8 cellular contexts compared by ENCODE assay signal in the genomic region with DNA sequence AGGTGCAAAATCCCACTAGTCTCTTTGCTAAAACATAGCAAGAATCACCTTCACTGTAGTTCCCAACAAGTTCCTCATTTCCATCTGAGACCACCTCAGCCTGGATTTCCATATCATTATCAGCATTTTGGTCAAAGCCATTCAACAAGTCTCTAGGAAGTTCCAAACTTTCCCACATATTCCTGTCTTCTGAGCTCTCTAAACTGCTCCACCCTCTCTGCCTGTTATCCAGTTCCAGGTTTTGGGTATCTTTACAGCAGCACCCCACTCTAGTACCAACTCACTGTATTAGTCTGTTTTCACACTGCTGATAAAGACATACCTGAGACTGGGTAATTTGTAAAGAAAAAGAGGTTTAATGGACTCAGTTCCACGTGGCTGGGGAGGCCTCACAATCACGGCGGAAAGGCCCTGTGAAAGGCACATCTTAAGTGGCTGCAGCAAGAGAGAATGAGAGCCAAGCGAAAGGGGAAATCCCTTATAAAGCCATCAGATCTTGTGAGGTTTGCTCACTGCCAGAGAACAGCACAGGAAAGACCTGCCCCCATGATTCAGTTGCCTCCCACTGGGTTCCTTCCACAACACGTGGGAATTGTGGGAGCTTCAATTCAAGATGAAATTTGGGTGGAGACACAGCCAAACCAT.
DNase-seq lines count a peak whose midpoint lies in the region; ATAC-seq and TF ChIP-seq lines count a peak whose summit lies in the region.
"Not testable (repeated sequence)": the region's sequence is repeated elsewhere in the genome, so short reads cannot be mapped to it uniquely, and the experiment has no call there.

No MANE protein-coding gene starts in this region.

- DNase-seq in A673 (ENCODE audit: low spot score) (peak; percentile 62), globus pallidus (ENCODE audit: low spot score) (peak; percentile 11)
- DNase-seq in H9; T-cell; progenitor cell of endocrine pancreas (ENCODE audit: low spot score, unreplicated experiment): not testable (repeated sequence)

- not testable (repeated sequence) for H4K5ac ChIP-seq in H9 (ENCODE audit: insufficient read length, low read depth, low read length)

- H3K9ac ChIP-seq in H9 (ENCODE audit: extremely low read depth, insufficient read length, low read length): not testable (repeated sequence)

- H3K56ac ChIP-seq in H9 (ENCODE audit: insufficient read length, low read depth, low read length): not testable (repeated sequence)

- not testable (repeated sequence) for H4K8ac ChIP-seq in H9 (replicated peaks; ENCODE audit: insufficient read length, low read depth, low read length)

- not testable (repeated sequence) for H3K18ac ChIP-seq in H9 (ENCODE audit: insufficient read length, low read depth, low read length)

- not testable (repeated sequence) for H2AFZ ChIP-seq in H9 (ENCODE audit: low read length)

- H3K4me1 Mint-ChIP-seq in H9 (peaks cover 27% of the 10 kb centered on the region in 2 experiments), T-cell (peaks cover 18 to 20% (median 19%) of the 10 kb centered on the region in 3 donors)
- H3K4me1 Mint-ChIP-seq in activated T-helper 17 cell treated with anti-CD3 and anti-CD28 coated beads, Interleukin-2, amount 50 U/mL, for 72 hours: peaks cover 17% of the 10 kb centered on the region
- not testable (repeated sequence) for H3K4me1 Mint-ChIP-seq in progenitor cell of endocrine pancreas (ENCODE audit: low read depth)

- H3K9me3 Mint-ChIP-seq in H9; T-cell; activated T-helper 17 cell treated with anti-CD3 and anti-CD28 coated beads, Interleukin-2, amount 50 U/mL, for 72 hours; progenitor cell of endocrine pancreas (ENCODE audit: low read depth): not testable (repeated sequence)

- not testable (repeated sequence) for H2BK20ac ChIP-seq in H9 (ENCODE audit: low read depth, low read length, poor library complexity, severe bottlenecking)

- not testable (repeated sequence) for H2BK120ac ChIP-seq in H9 (ENCODE audit: low read depth, low read length, poor library complexity, severe bottlenecking)

- not testable (repeated sequence) for H3K27me3 Mint-ChIP-seq in H9 (ENCODE audit: low read depth); T-cell; activated T-helper 17 cell treated with anti-CD3 and anti-CD28 coated beads, Interleukin-2, amount 50 U/mL, for 72 hours; progenitor cell of endocrine pancreas

- H3K27me3 ChIP-seq in A673 (replicated peaks; ENCODE audit: insufficient read depth, low read depth, low read length, poor library complexity); H9 (ENCODE audit: insufficient read depth, low read length): not testable (repeated sequence)

- not testable (repeated sequence) for H2AK5ac ChIP-seq in H9 (ENCODE audit: insufficient read length, low read length)

- H4K91ac ChIP-seq in H9 (ENCODE audit: insufficient read length, low read depth, low read length): not testable (repeated sequence)

- not testable (repeated sequence) for H3K79me1 ChIP-seq in H9 (ENCODE audit: insufficient read depth, low read depth, low read length, poor library complexity, severe bottlenecking)

- POLR2A ChIA-PET in A673 (lab: Charles Lee; ENCODE audit: low non-redundant PET): not testable (repeated sequence)
- POLR2A ChIA-PET in T-cell (lab: Charles Lee): interaction anchor here in 1 of 2 donors (0.5 kb wide), 1 partner anchor 671 kb away, joined by 3 read pairs; no protein-coding TSS in a partner anchor

- H3K4me3 Mint-ChIP-seq in H9; T-cell; progenitor cell of endocrine pancreas (ENCODE audit: low read depth): not testable (repeated sequence)
- peak overlapping the region; percentile 51 for H3K4me3 Mint-ChIP-seq in activated T-helper 17 cell treated with anti-CD3 and anti-CD28 coated beads, Interleukin-2, amount 50 U/mL, for 72 hours

- not testable (repeated sequence) for TF ChIP-seq CTCF in A673 (conservative IDR thresholded peaks at IDR 0.05; ENCODE audit: low read depth, low read length); H9 (conservative IDR thresholded peaks at IDR 0.05); progenitor cell of endocrine pancreas (IDR thresholded peaks at IDR 0.05; ENCODE audit: unreplicated experiment)

- intact Hi-C loops in A673 (cut with micrococcal nuclease; ENCODE audit: unreplicated experiment): not testable (repeated sequence)

- no CpG with 5 or more reads among the region's 5 CpGs for WGBS in H9 (ENCODE audit: extremely low coverage, insufficient read length, low lambda C conversion rate)

- not testable (repeated sequence) for H2BK15ac ChIP-seq in H9 (ENCODE audit: low read depth, low read length)

- CTCF ChIA-PET in A673 (lab: Charles Lee): not testable (repeated sequence)
- CTCF ChIA-PET in T-cell (lab: Charles Lee): interaction anchor here in 1 of 2 donors (0.5 kb wide), 1 partner anchor 104 kb away, joined by 3 read pairs; no protein-coding TSS in a partner anchor

- H3K23ac ChIP-seq in H9 (ENCODE audit: insufficient read length, low read depth, low read length): not testable (repeated sequence)

- not testable (repeated sequence) for H3K36me3 Mint-ChIP-seq in H9 (ENCODE audit: insufficient read depth in 1 of 3, low read depth in 3 of 3); activated T-helper 17 cell treated with anti-CD3 and anti-CD28 coated beads, Interleukin-2, amount 50 U/mL, for 72 hours (ENCODE audit: low read depth); progenitor cell of endocrine pancreas (ENCODE audit: insufficient read depth)
- peaks cover 17% of the 10 kb centered on the region for H3K36me3 Mint-ChIP-seq in T-cell

- H3K4ac ChIP-seq in H9 (ENCODE audit: low read depth, low read length): not testable (repeated sequence)

- not testable (repeated sequence) for H3K4me2 ChIP-seq in H9 (ENCODE audit: insufficient read depth, insufficient read length, low read length)

- not testable (repeated sequence) for H3K23me2 ChIP-seq in H9 (ENCODE audit: insufficient read length, low read depth, low read length, poor library complexity, severe bottlenecking)

- H3K4me1 ChIP-seq in A673 (ENCODE audit: insufficient read depth, low read length, poor library complexity, severe bottlenecking): peaks cover 18% of the 10 kb centered on the region
- H3K4me1 ChIP-seq in H9 (ENCODE audit: insufficient read depth, low read length): not testable (repeated sequence)

- H2BK5ac ChIP-seq in H9 (ENCODE audit: insufficient read length, low read length): not testable (repeated sequence)

- not testable (repeated sequence) for H4K20me1 ChIP-seq in H9 (ENCODE audit: control insufficient read depth, insufficient read depth, insufficient read length)

- H3K27ac Mint-ChIP-seq in H9 (peak overlapping the region; percentile 59 to 77 (median 65); a peak in 5 of 7 replicates), T-cell (peak overlapping the region in 1 of 2 donors; percentile 70), progenitor cell of endocrine pancreas (peak overlapping the region; percentile 79)
- peak overlapping the region; percentile 71 for H3K27ac Mint-ChIP-seq in activated T-helper 17 cell treated with anti-CD3 and anti-CD28 coated beads, Interleukin-2, amount 50 U/mL, for 72 hours

- H3K36me3 ChIP-seq in A673 (ENCODE audit: insufficient read depth, low read length, poor library complexity, severe bottlenecking): not testable (repeated sequence)

- not testable (repeated sequence) for H3K9me3 ChIP-seq in A673 (ENCODE audit: low read depth, low read length, poor library complexity, severe bottlenecking); H9 (ENCODE audit: control insufficient read depth, low read depth, low read length)

- H3T11ph ChIP-seq in H9 (ENCODE audit: low read length): not testable (repeated sequence)

- H2BK12ac ChIP-seq in H9 (ENCODE audit: insufficient read length, low read depth, low read length): not testable (repeated sequence)

- ATAC-seq in GM18909 (IDR thresholded peaks at IDR 0.05; ENCODE audit: poor library complexity, unreplicated experiment) (peak; percentile 90), HG03280 (IDR thresholded peaks at IDR 0.05; ENCODE audit: unreplicated experiment) (peak; percentile 82), T-cell (replicated peaks in 1 of 4) (peak in 3 of 4 experiments; percentile 35 to 52 (median 38))
- ATAC-seq in activated T-helper 17 cell treated with anti-CD3 and anti-CD28 coated beads, Interleukin-2, amount 50 U/mL, for 72 hours (replicated peaks): peak; percentile 96

- peak overlapping the region; percentile 45 for H3K27ac ChIP-seq in A673 (ENCODE audit: low read depth, low read length, poor library complexity, severe bottlenecking)
- H3K27ac ChIP-seq in H9 (ENCODE audit: insufficient read length, low read depth, low read length): not testable (repeated sequence)

- H3K14ac ChIP-seq in H9 (ENCODE audit: insufficient read depth, low read length): not testable (repeated sequence)

- H3K4me3 ChIP-seq in A673 (ENCODE audit: low read depth, low read length, poor library complexity, severe bottlenecking): not testable (repeated sequence)

- H3K79me2 ChIP-seq in H9 (ENCODE audit: insufficient read depth, low read length): not testable (repeated sequence)

- not testable (repeated sequence) for BruUV-seq in A673 (replicated peaks; lab: Mats Ljungman, UMichigan)

Comparison
In these comparisons a context has a peak if more than half of its experiments do, and no peak if none do; other contexts are left out.
1. ATAC-seq: peak in every context shown above with its lines; median percentile 96 in activated T-helper 17 cell treated with anti-CD3 and anti-CD28 coated beads, Interleukin-2, amount 50 U/mL, for 72 hours; 90 in GM18909; 82 in HG03280; 38 in T-cell.